Comparison of ENCODE assay signal across 7 cellular contexts in genomic region chr18:47150824-47151366, GRCh38. TPM values are rescaled to one million over a fixed set of nuclear protein-coding genes. Genes with fewer than 3 reads are reported as not detected.
DNase-seq lines count a peak whose midpoint lies in the region; ATAC-seq and TF ChIP-seq lines count a peak whose summit lies in the region.

No MANE protein-coding gene starts in this region.

- peak; percentile 42 for DNase-seq in GM13977 (ENCODE audit: low spot score)
- DNase-seq in HAP-1 (ENCODE audit: low spot score in 2 of 2) = peak in 1 of 2 experiments; percentile 26
- DNase-seq in NOMO-1 treated with dmso at 0.1 percent for 144 hours (lab: John Stamatoyannopoulos, UW; ENCODE audit: unreplicated experiment) = peak; percentile 28
- DNase-seq in coronary artery (ENCODE audit: low spot score) = no peak
- no peak for DNase-seq in mesenchymal stem cell
- DNase-seq in upper lobe of right lung = no peak
- DNase-seq in mucosa of gallbladder (ENCODE audit: low spot score) = no peak

- 22% methylated on average over 11 of the region's 13 CpGs for WGBS in mesenchymal stem cell

- H3K79me1 ChIP-seq in mesenchymal stem cell (replicated peaks; ENCODE audit: low read length, poor library complexity, severe bottlenecking) = peaks cover 9% of the 10 kb centered on the region

- H3K4me2 ChIP-seq in mesenchymal stem cell (ENCODE audit: low read length, poor library complexity, severe bottlenecking) = peak overlapping the region; percentile 92

- H3K27ac ChIP-seq in coronary artery (peak overlapping the region; percentile 78 to 98), mesenchymal stem cell (ENCODE audit: low read length, poor library complexity, severe bottlenecking) (peak overlapping the region; percentile 82), upper lobe of right lung (peak overlapping the region; percentile 93)

- peak overlapping the region in 1 of 2 experiments; percentile 97 for H3K18ac ChIP-seq in mesenchymal stem cell (ENCODE audit: low read depth in 1 of 2, low read length in 2 of 2)

- H3K4me1 ChIP-seq in HAP-1 (peaks cover 9% of the 10 kb centered on the region), mesenchymal stem cell (ENCODE audit: control insufficient read depth, insufficient read depth, low read depth, low read length) (peaks cover 5% of the 10 kb centered on the region), upper lobe of right lung (peaks cover 14% of the 10 kb centered on the region)

- no peak overlapping the region for H2AFZ ChIP-seq in mesenchymal stem cell (ENCODE audit: low read depth, low read length)

- H3K4ac ChIP-seq in mesenchymal stem cell (ENCODE audit: low read depth in 1 of 2, low read length in 2 of 2) = peak overlapping the region in 1 of 2 experiments; percentile 82

- H2BK5ac ChIP-seq in mesenchymal stem cell (ENCODE audit: low read depth, low read length, poor library complexity, severe bottlenecking) = peak overlapping the region; percentile 46

- H3K9ac ChIP-seq in mesenchymal stem cell (ENCODE audit: low read length) = peak overlapping the region; percentile 96

- no peak overlapping the region for H2AK5ac ChIP-seq in mesenchymal stem cell (ENCODE audit: low read length, severe bottlenecking)

- intact Hi-C loops in upper lobe of right lung (cut with DNase I) = no loop called here

- in situ Hi-C loops in GM13977 (cut with MboI; ENCODE audit: low pct_unique_long_range_greater_than_20kb, low sequenced_read_pairs, unreplicated experiment) (no loop called here), HAP-1 (cut with MboI; ENCODE audit: low sequenced_read_pairs) (no loop called here)

- H3K23ac ChIP-seq in mesenchymal stem cell (ENCODE audit: low read length in 2 of 2) = no peak overlapping the region

- H3K27me3 ChIP-seq in HAP-1 (ENCODE audit: low read depth) = no peaks in the 10 kb centered on the region
- H3K27me3 ChIP-seq in mesenchymal stem cell (ENCODE audit: control insufficient read depth in 1 of 2, insufficient read depth in 1 of 2, low read length in 2 of 2) = no peaks in the 10 kb centered on the region
- no peaks in the 10 kb centered on the region for H3K27me3 ChIP-seq in upper lobe of right lung

- ATAC-seq in upper lobe of right lung = peak; percentile 35

- H2BK12ac ChIP-seq in mesenchymal stem cell (ENCODE audit: low read length in 2 of 2) = no peak overlapping the region

- peak overlapping the region; percentile 96 for H4K8ac ChIP-seq in mesenchymal stem cell (ENCODE audit: low read length)

- H3K4me3 ChIP-seq in HAP-1 (peak overlapping the region; percentile 74), coronary artery (peak overlapping the region; percentile 95), mesenchymal stem cell (ENCODE audit: insufficient read depth in 1 of 2, low read depth in 1 of 2, low read length in 2 of 2) (peak overlapping the region; percentile 64 to 89), upper lobe of right lung (peak overlapping the region; percentile 86)

- H2BK120ac ChIP-seq in mesenchymal stem cell (ENCODE audit: low read depth, low read length) = no peak overlapping the region

- peak overlapping the region in 1 of 2 experiments; percentile 5 for H3K14ac ChIP-seq in mesenchymal stem cell (ENCODE audit: low read length in 2 of 2)

- no peaks in the 10 kb centered on the region for H3K9me3 ChIP-seq in HAP-1
- H3K9me3 ChIP-seq in mesenchymal stem cell (ENCODE audit: control insufficient read depth, low read length) = no peaks in the 10 kb centered on the region
- H3K9me3 ChIP-seq in upper lobe of right lung = no peaks in the 10 kb centered on the region

- peak overlapping the region; percentile 92 for H2BK15ac ChIP-seq in mesenchymal stem cell (ENCODE audit: low read depth, poor library complexity, severe bottlenecking)

- H3K36me3 ChIP-seq in HAP-1 (replicated peaks) = peaks cover 15% of the 10 kb centered on the region
- peaks cover 0 to 34% of the 10 kb centered on the region in 2 experiments for H3K36me3 ChIP-seq in mesenchymal stem cell (ENCODE audit: control insufficient read depth in 1 of 2, insufficient read depth in 2 of 2, low read depth in 1 of 2, low read length in 2 of 2)
- H3K36me3 ChIP-seq in upper lobe of right lung = peaks cover 17% of the 10 kb centered on the region

- peak overlapping the region; percentile 97 for H4K91ac ChIP-seq in mesenchymal stem cell (ENCODE audit: low read length)

- TF ChIP-seq CTCF in GM13977 (IDR thresholded peaks at IDR 0.05; ENCODE audit: extremely low read depth, insufficient read depth, missing control alignments) = no peak
- TF ChIP-seq CTCF in coronary artery (IDR thresholded peaks at IDR 0.05) = no peak
- TF ChIP-seq CTCF in upper lobe of right lung (IDR thresholded peaks at IDR 0.05) = no peak

RNA-seq across cellular contexts. Expression of gene HDHD2, which starts 0.6 kb away (rescaled TPM):
- polyA plus RNA-seq in mesenchymal stem cell (2013, experiment 1 of 2) = 14.1 TPM
- polyA plus RNA-seq in mesenchymal stem cell (2013, experiment 2 of 2) = 15.1 TPM
- 38.2 TPM for total RNA-seq in upper lobe of right lung
- total RNA-seq in mucosa of gallbladder = 36.9 TPM

RNA-seq across cellular contexts. Expression of gene IER3IP1, which starts 25.3 kb away (rescaled TPM):
- polyA plus RNA-seq in mesenchymal stem cell (2013, experiment 1 of 2) = 30.7 TPM
- 32.6 TPM for polyA plus RNA-seq in mesenchymal stem cell (2013, experiment 2 of 2)
- total RNA-seq in upper lobe of right lung (12.9 TPM), mucosa of gallbladder (11.3 TPM)

Comparison
In these comparisons a context has a peak if more than half of its experiments do, and no peak if none do; other contexts are left out.
1. DNase-seq: peak in GM13977 (single experiment) and NOMO-1 treated with dmso at 0.1 percent for 144 hours (single experiment); none in coronary artery (single experiment), mesenchymal stem cell (single experiment), upper lobe of right lung (single experiment) and mucosa of gallbladder (single experiment).
2. Peak in every context shown above with its lines, with median percentiles within 50 percentile points of each other: H3K4me3 ChIP-seq and H3K27ac ChIP-seq.